10 cellular contexts compared by ENCODE assay signal in genomic region chr5:179642626-179643025, GRCh38. TPM values are rescaled to one million over a fixed set of nuclear protein-coding genes. Genes with fewer than 3 reads are reported as not detected.
A peak's percentile ranks its signal among the peaks of the same experiment; 100 is the strongest.
DNase-seq lines count a peak whose midpoint lies in the region; ATAC-seq, FAIRE-seq and TF ChIP-seq lines count a peak whose summit lies in the region.
"Not testable (repeated sequence)": the region's sequence is repeated elsewhere in the genome, so short reads cannot be mapped to it uniquely, and the experiment has no call there.
"Had no signal": no experiment of that assay in that cellular context is flagged by ENCODE, and none has a peak within 500 bp of the region (broad histone marks: within the 10 kb centered on the region; RNA-seq: fewer than 3 reads in every experiment).

No MANE protein-coding gene starts in this region.

- not testable (repeated sequence) for H3K27ac Mint-ChIP-seq in chondrocyte (ENCODE audit: unreplicated experiment)

- H3K27me3 Mint-ChIP-seq in chondrocyte (ENCODE audit: low read depth): peaks cover 11% of the 10 kb centered on the region

- intact Hi-C loops in kidney (cut with DNase I); lower lobe of right lung (cut with DNase I); posterior vena cava (cut with DNase I); spleen (cut with DNase I; ENCODE audit: low total_unique reads): not testable (repeated sequence)

- H3K9ac ChIP-seq in kidney (ENCODE audit: low read length in 2 of 2): not testable (repeated sequence)

- TF ChIP-seq POLR2A in spleen (IDR thresholded peaks at IDR 0.05): not testable (repeated sequence)

- H3K4me3 ChIP-seq in RWPE2 (ENCODE audit: severe bottlenecking); kidney (ENCODE audit: low read length in 2 of 2); lower lobe of right lung; spleen: not testable (repeated sequence)

- not testable (repeated sequence) for H3K27me3 ChIP-seq in RWPE2 (ENCODE audit: insufficient read depth, poor library complexity, severe bottlenecking); lower lobe of right lung (ENCODE audit: low read depth); spleen (replicated peaks in 1 of 7)

- TF ChIP-seq CTCF in RWPE2 (IDR thresholded peaks at IDR 0.05; ENCODE audit: poor library complexity, severe bottlenecking); chondrocyte (IDR thresholded peaks at IDR 0.05); kidney (IDR thresholded peaks at IDR 0.05; ENCODE audit: borderline replicate concordance, extremely low read depth, insufficient read depth); lower lobe of right lung (IDR thresholded peaks at IDR 0.05); spleen (IDR thresholded peaks at IDR 0.05 in 8 of 11, conservative IDR thresholded peaks at IDR 0.05 in 3 of 11): not testable (repeated sequence)

- H3K9me3 Mint-ChIP-seq in chondrocyte (ENCODE audit: low read depth): not testable (repeated sequence)

- not testable (repeated sequence) for ATAC-seq in RWPE2 (ENCODE audit: low read depth)
- ATAC-seq in lower lobe of right lung: peak in 1 of 2 donors; percentile 25

- H3K4me1 Mint-ChIP-seq in chondrocyte (ENCODE audit: low read depth): not testable (repeated sequence)

- not testable (repeated sequence) for H3K36me3 Mint-ChIP-seq in chondrocyte (ENCODE audit: low read depth)

- WGBS in spleen, 5 donors: 87 to 91% (median 89%) methylated on average over 10 to 17 of the region's 17 CpGs

- not testable (repeated sequence) for H3K9me3 ChIP-seq in RWPE2 (ENCODE audit: severe bottlenecking); kidney (ENCODE audit: control insufficient read depth in 1 of 2, low read length in 2 of 2); lower lobe of right lung; spleen

- not testable (repeated sequence) for H3K27ac ChIP-seq in RWPE2 (ENCODE audit: poor library complexity, severe bottlenecking); kidney (ENCODE audit: low read depth in 2 of 2, low read length in 2 of 2); lower lobe of right lung; spleen

- not testable (repeated sequence) for H3K4me1 ChIP-seq in RWPE2 (ENCODE audit: insufficient read depth, poor library complexity, severe bottlenecking); kidney (ENCODE audit: control insufficient read depth in 1 of 2, insufficient read depth in 1 of 2, low read depth in 1 of 2, low read length in 2 of 2); lower lobe of right lung; spleen

- H3K36me3 ChIP-seq in RWPE2 (ENCODE audit: low read depth); kidney (ENCODE audit: control insufficient read depth in 1 of 2, insufficient read depth in 2 of 2, low read length in 2 of 2); lower lobe of right lung; spleen: not testable (repeated sequence)

- not testable (repeated sequence) for FAIRE-seq in kidney (lab: Jason Lieb, UNC)

- DNase-seq in RWPE2 (ENCODE audit: low spot score) (peak; percentile 29), chondrocyte (ENCODE audit: low spot score) (peak; percentile 49), kidney (peak; percentile 38), lower lobe of right lung (peak; percentile 21), posterior vena cava (ENCODE audit: low spot score) (peak; percentile 25), spleen (peak; percentile 37)

- H3K4me3 Mint-ChIP-seq in chondrocyte (ENCODE audit: unreplicated experiment): not testable (repeated sequence)

RNA-seq across cellular contexts. Expression of gene HNRNPH1, which starts 19.2 kb away (rescaled TPM):
- total RNA-seq in chondrocyte (341 to 426 TPM (median 348 TPM) in 3 replicates), kidney (564 TPM), lower lobe of right lung (517 TPM), posterior vena cava (100 to 1,000 TPM; 345 to 404 TPM), spleen (100 to 1,000 TPM; 653 to 931 (median 803) TPM)
- polyA plus RNA-seq in kidney (ENCODE audit: insufficient read depth, low read depth, low replicate concordance) (191 TPM), spleen (100 to 1,000 TPM; 214 to 468 (median 451) TPM)

RNA-seq across cellular contexts. Expression of gene CBY3, which starts 38.2 kb away (rescaled TPM):
- total RNA-seq in chondrocyte (not detected in 3 replicates), kidney (not detected), lower lobe of right lung (not detected), posterior vena cava (not detected), spleen (1 to 10 TPM in 1 of 7 donors, not detected in 6; 1.6 TPM)
- polyA plus RNA-seq in kidney (ENCODE audit: insufficient read depth, low read depth, low replicate concordance) (not detected), spleen (under 1 TPM in 1 of 3 donors, not detected in 2; 0.12 TPM)
- total RNA-seq: A172, Calu3 had no signal
- polyA plus RNA-seq: A549, BJ had no signal

RNA-seq across cellular contexts. Expression of gene CANX, which starts 56.1 kb away (rescaled TPM):
- total RNA-seq in chondrocyte (695 to 849 TPM (median 699 TPM) in 3 replicates), kidney (824 TPM), lower lobe of right lung (603 TPM), posterior vena cava (100 to 1,000 TPM; 525 to 591 TPM), spleen (100 to 1,000 TPM; 246 to 470 (median 419) TPM)
- polyA plus RNA-seq in kidney (ENCODE audit: insufficient read depth, low read depth, low replicate concordance) (208 TPM), spleen (10 to 100 TPM; 36.5 to 56.4 (median 53.0) TPM)
